In genomic region chrX:30875957-30876356, GRCh38 we compare ENCODE assay signal across 2 cellular contexts.
A peak's percentile ranks its signal among the peaks of the same experiment; 100 is the strongest.
TF ChIP-seq lines count a peak whose summit lies in the region.

No MANE protein-coding gene starts in this region.

TF ChIP-seq in IMR-90, 13 proteins besides CTCF, POLR2A, EP300 and RAD21 (continued from another document):
- TF ChIP-seq NFE2L2 (IDR thresholded peaks at IDR 0.05; ENCODE audit: low read depth, low read length) (no peak), MXI1 (IDR thresholded peaks at IDR 0.05; ENCODE audit: borderline replicate concordance, low read depth, low read length) (no peak), MAZ (IDR thresholded peaks at IDR 0.05; ENCODE audit: borderline replicate concordance, low read depth, low read length) (no peak), CHD1 (IDR thresholded peaks at IDR 0.05; ENCODE audit: low read depth, low read length) (no peak), FOS (IDR thresholded peaks at IDR 0.05; ENCODE audit: low read depth, low read length) (0 out of 2 replicates have a peak, but pooled peaks have one; percentile 24), CEBPB (IDR thresholded peaks at IDR 0.05; ENCODE audit: low read depth, low read length) (peak; percentile 88), MAFK (IDR thresholded peaks at IDR 0.05; ENCODE audit: low read depth, low read length) (no peak), RCOR1 (IDR thresholded peaks at IDR 0.05; ENCODE audit: insufficient replicate concordance, low read length) (no peak), RFX5 (IDR thresholded peaks at IDR 0.05; ENCODE audit: low read depth, low read length) (no peak), BHLHE40 (IDR thresholded peaks at IDR 0.05; ENCODE audit: low read depth, low read length) (no peak)
- TF ChIP-seq, protein P1, sequence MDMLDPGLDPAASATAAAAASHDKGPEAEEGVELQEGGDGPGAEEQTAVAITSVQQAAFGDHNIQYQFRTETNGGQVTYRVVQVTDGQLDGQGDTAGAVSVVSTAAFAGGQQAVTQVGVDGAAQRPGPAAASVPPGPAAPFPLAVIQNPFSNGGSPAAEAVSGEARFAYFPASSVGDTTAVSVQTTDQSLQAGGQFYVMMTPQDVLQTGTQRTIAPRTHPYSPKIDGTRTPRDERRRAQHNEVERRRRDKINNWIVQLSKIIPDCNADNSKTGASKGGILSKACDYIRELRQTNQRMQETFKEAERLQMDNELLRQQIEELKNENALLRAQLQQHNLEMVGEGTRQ (IDR thresholded peaks at IDR 0.05; ENCODE audit: low read depth, low read length) = no peak
- TF ChIP-seq, protein P2, sequence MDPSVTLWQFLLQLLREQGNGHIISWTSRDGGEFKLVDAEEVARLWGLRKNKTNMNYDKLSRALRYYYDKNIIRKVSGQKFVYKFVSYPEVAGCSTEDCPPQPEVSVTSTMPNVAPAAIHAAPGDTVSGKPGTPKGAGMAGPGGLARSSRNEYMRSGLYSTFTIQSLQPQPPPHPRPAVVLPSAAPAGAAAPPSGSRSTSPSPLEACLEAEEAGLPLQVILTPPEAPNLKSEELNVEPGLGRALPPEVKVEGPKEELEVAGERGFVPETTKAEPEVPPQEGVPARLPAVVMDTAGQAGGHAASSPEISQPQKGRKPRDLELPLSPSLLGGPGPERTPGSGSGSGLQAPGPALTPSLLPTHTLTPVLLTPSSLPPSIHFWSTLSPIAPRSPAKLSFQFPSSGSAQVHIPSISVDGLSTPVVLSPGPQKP (IDR thresholded peaks at IDR 0.05; ENCODE audit: borderline replicate concordance, low read depth, low read length) = no peak
TF ChIP-seq in IMR-90: peak in this region for 2.

TF ChIP-seq in endothelial cell of umbilical vein, 7 proteins besides CTCF, POLR2A, EP300 and RAD21 (continued from another document):
- TF ChIP-seq EZH2 (IDR thresholded peaks at IDR 0.05; ENCODE audit: borderline replicate concordance, low read depth, low read length, severe bottlenecking) = no peak
- TF ChIP-seq, protein P3, sequence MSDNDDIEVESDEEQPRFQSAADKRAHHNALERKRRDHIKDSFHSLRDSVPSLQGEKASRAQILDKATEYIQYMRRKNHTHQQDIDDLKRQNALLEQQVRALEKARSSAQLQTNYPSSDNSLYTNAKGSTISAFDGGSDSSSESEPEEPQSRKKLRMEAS (IDR thresholded peaks at IDR 0.05; ENCODE audit: insufficient read depth, insufficient read length) = no peak
- no peak for TF ChIP-seq JUN (IDR thresholded peaks at IDR 0.05; ENCODE audit: borderline replicate concordance, insufficient read depth, insufficient read length, low read depth)
- TF ChIP-seq POLR2AphosphoS5 (IDR thresholded peaks at IDR 0.05; ENCODE audit: insufficient read depth, low read depth, low read length) = no peak
- TF ChIP-seq GATA2 (IDR thresholded peaks at IDR 0.05; ENCODE audit: insufficient read depth, insufficient read length, low read depth, low read length) = no peak
